In genomic region chr3:49723631-49724551, GRCh38 we compare ENCODE assay signal across 8 cellular contexts. TPM values are rescaled to one million over a fixed set of nuclear protein-coding genes. Genes with fewer than 3 reads are reported as not detected.
DNase-seq lines count a peak whose midpoint lies in the region; ATAC-seq and TF ChIP-seq lines count a peak whose summit lies in the region.

GMPPB (minus strand) TSS chr3:49723951; CDS start chr3:49723726, 225 bp downstream.

- H3K27ac Mint-ChIP-seq in naive thymus-derived CD4-positive, alpha-beta T cell: peak within 1 kb of the TSS; percentile 82 to 99 (median 97)
- peak within 1 kb of the TSS; percentile 99 for H3K27ac Mint-ChIP-seq in stimulated activated memory B cell treated with anti-CD40 and anti-IgM and Interleukin-4, amounts not matched to agents 10 μg/mL and 1 μg/mL and 100 μg/mL, for 72 hours

- no peaks in the 10 kb centered on the region for H3K27me3 Mint-ChIP-seq in naive thymus-derived CD4-positive, alpha-beta T cell
- H3K27me3 Mint-ChIP-seq in stimulated activated memory B cell treated with anti-CD40 and anti-IgM and Interleukin-4, amounts not matched to agents 10 μg/mL and 1 μg/mL and 100 μg/mL, for 72 hours: no peaks in the 10 kb centered on the region

- peaks cover 0 to 5% (median 0%) of the 10 kb centered on the region in 11 donors for H3K9me3 Mint-ChIP-seq in naive thymus-derived CD4-positive, alpha-beta T cell
- H3K9me3 Mint-ChIP-seq in stimulated activated memory B cell treated with anti-CD40 and anti-IgM and Interleukin-4, amounts not matched to agents 10 μg/mL and 1 μg/mL and 100 μg/mL, for 72 hours: no peaks in the 10 kb centered on the region

- peaks cover 0 to 46% (median 0%) of the 10 kb centered on the region in 3 experiments for H3K36me3 ChIP-seq in naive thymus-derived CD4-positive, alpha-beta T cell (ENCODE audit: control insufficient read depth in 2 of 3, insufficient read depth in 3 of 3, low read length in 3 of 3)

- intact Hi-C loops in naive thymus-derived CD4-positive, alpha-beta T cell (cut with micrococcal nuclease): loop anchor here (1.0 to 5.0 kb wide), 8 partner anchors 21 to 203 kb away; partner anchors contain the start of genes IP6K1 (in 2 of the 2), TRAIP (in 2 of the 2), APEH (in 1 of the 2) and MON1A (in 1 of the 2)

- H3K27ac ChIP-seq in RWPE1: peak within 1 kb of the TSS; percentile 89
- H3K27ac ChIP-seq in naive thymus-derived CD4-positive, alpha-beta T cell (ENCODE audit: low read depth, low read length): peak within 1 kb of the TSS; percentile 96

- DNase-seq in EL: peak; percentile 98
- peak; percentile 90 for DNase-seq in H4 (ENCODE audit: low spot score)
- peak; percentile 99 for DNase-seq in LoVo (ENCODE audit: low spot score)
- peak; percentile 90 for DNase-seq in RWPE1 (ENCODE audit: low spot score)
- DNase-seq in activated T-helper 1 cell treated with anti-CD3 and anti-CD28 coated beads, Interleukin-2, amount 50 U/mL, for 16 hours (ENCODE audit: low read depth in 1 of 2, low spot score in 1 of 2): peak; percentile 85 to 89
- DNase-seq in fibroblast of gingiva (ENCODE audit: low read depth): peak; percentile 98
- DNase-seq in naive thymus-derived CD4-positive, alpha-beta T cell: peak; percentile 83 to 95 (median 87)

- no peaks in the 10 kb centered on the region for H3K9me3 ChIP-seq in naive thymus-derived CD4-positive, alpha-beta T cell (ENCODE audit: control insufficient read depth in 2 of 3, low read length in 3 of 3)

- POLR2A ChIA-PET in RWPE1 (lab: Yijun Ruan, JAX; ENCODE audit: low non-redundant PET): no interaction called here
- POLR2A ChIA-PET in naive thymus-derived CD4-positive, alpha-beta T cell (lab: Charles Lee): interaction anchor here (0.6 to 1.5 kb wide), 9 partner anchors 8 to 260 kb away, joined by 3 to 5 read pairs (median 3); partner anchors contain the start of gene IP6K1

- TF ChIP-seq CTCF in RWPE1 (conservative IDR thresholded peaks at IDR 0.05; ENCODE audit: low read depth): no peak

- CTCF ChIA-PET in RWPE1 (lab: Yijun Ruan, JAX): interaction anchor here (0.9 kb wide), 1 partner anchor 51 kb away, joined by 5 read pairs; no protein-coding TSS in a partner anchor
- CTCF ChIA-PET in naive thymus-derived CD4-positive, alpha-beta T cell (lab: Charles Lee): no interaction called here

- peak within 1 kb of the TSS; percentile 91 to 98 (median 96) for H3K4me3 Mint-ChIP-seq in naive thymus-derived CD4-positive, alpha-beta T cell
- peak within 1 kb of the TSS; percentile 87 for H3K4me3 Mint-ChIP-seq in stimulated activated memory B cell treated with anti-CD40 and anti-IgM and Interleukin-4, amounts not matched to agents 10 μg/mL and 1 μg/mL and 100 μg/mL, for 72 hours

- peaks cover 11 to 17% of the 10 kb centered on the region in 2 donors for H3K4me1 ChIP-seq in naive thymus-derived CD4-positive, alpha-beta T cell (ENCODE audit: control insufficient read depth in 2 of 2, insufficient read depth in 2 of 2, low read length in 2 of 2)

- peaks cover 0 to 15% (median 0%) of the 10 kb centered on the region in 5 donors for H3K36me3 Mint-ChIP-seq in naive thymus-derived CD4-positive, alpha-beta T cell
- H3K36me3 Mint-ChIP-seq in stimulated activated memory B cell treated with anti-CD40 and anti-IgM and Interleukin-4, amounts not matched to agents 10 μg/mL and 1 μg/mL and 100 μg/mL, for 72 hours: peaks cover 26% of the 10 kb centered on the region

- no peaks in the 10 kb centered on the region for H3K27me3 ChIP-seq in naive thymus-derived CD4-positive, alpha-beta T cell (ENCODE audit: control insufficient read depth in 2 of 2, insufficient read depth in 2 of 2, low read length in 2 of 2)

- ATAC-seq in naive thymus-derived CD4-positive, alpha-beta T cell: peak; percentile 85
- ATAC-seq in stimulated activated memory B cell treated with anti-CD40 and anti-IgM and Interleukin-4, amounts not matched to agents 10 μg/mL and 1 μg/mL and 100 μg/mL, for 72 hours: peak; percentile 91

- H3K4me3 ChIP-seq in naive thymus-derived CD4-positive, alpha-beta T cell (ENCODE audit: low read length): peak within 1 kb of the TSS; percentile 89

- peaks cover 12 to 37% (median 31%) of the 10 kb centered on the region in 7 donors for H3K4me1 Mint-ChIP-seq in naive thymus-derived CD4-positive, alpha-beta T cell
- H3K4me1 Mint-ChIP-seq in stimulated activated memory B cell treated with anti-CD40 and anti-IgM and Interleukin-4, amounts not matched to agents 10 μg/mL and 1 μg/mL and 100 μg/mL, for 72 hours: peaks cover 87% of the 10 kb centered on the region

RNA-seq across cellular contexts. Expression of gene GMPPB, which starts in this region (rescaled TPM):
- 11.9 and 15.1 TPM in 2 replicates for total RNA-seq in H4 (2014; rRNA removed; shearing (Covaris generic))
- 10 to 100 TPM; 38.3 to 60.4 (median 43.9) TPM for total RNA-seq in naive thymus-derived CD4-positive, alpha-beta T cell
- 10 to 100 TPM; 14.9 to 18.1 TPM for polyA plus RNA-seq in naive thymus-derived CD4-positive, alpha-beta T cell

Comparison
In these comparisons a context has a peak if more than half of its experiments do, and no peak if none do; other contexts are left out.
1. Peak in every context shown above with its lines: DNase-seq, ATAC-seq, H3K4me3 ChIP-seq and H3K27ac ChIP-seq.